13 cellular contexts compared by ENCODE assay signal in the genomic region with DNA sequence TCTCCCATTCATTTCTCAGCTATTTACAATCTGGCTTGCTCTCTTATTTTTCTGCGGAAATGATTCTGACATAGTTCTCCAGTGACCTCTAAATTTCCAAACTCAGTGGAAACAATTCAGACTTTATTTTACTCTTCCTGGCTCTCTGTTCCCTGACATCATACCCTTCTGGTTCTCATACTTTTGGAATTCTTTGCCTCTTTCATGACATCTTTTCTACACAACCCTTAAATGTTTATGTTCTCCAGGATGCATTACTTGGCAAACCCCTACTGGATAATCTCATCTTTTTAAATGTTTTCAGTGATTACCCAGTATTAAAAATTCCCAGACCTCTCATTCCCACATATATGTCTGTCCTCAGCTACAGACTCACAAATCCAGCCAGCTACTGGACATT. TPM values are rescaled to one million over a fixed set of nuclear protein-coding genes. Genes with fewer than 3 reads are reported as not detected.
DNase-seq lines count a peak whose midpoint lies in the region; ATAC-seq and TF ChIP-seq lines count a peak whose summit lies in the region.
"Had no signal": no experiment of that assay in that cellular context is flagged by ENCODE, and none has a peak within 500 bp of the region (broad histone marks: within the 10 kb centered on the region; RNA-seq: fewer than 3 reads in every experiment).

No MANE protein-coding gene starts in this region.

- no peaks in the 10 kb centered on the region for H3K36me3 Mint-ChIP-seq in stimulated activated naive B cell treated with anti-CD40 and anti-IgM and Interleukin-4, amounts not matched to agents 10 μg/mL and 1 μg/mL and 100 μg/mL, for 72 hours
- H3K36me3 Mint-ChIP-seq: memory B cell had no signal

- 50 to 90% (median 72%) methylated on average over 1 of the region's 1 CpG for WGBS in stomach, 5 donors

- TF ChIP-seq CTCF in choroid plexus epithelial cell (conservative IDR thresholded peaks at IDR 0.05; ENCODE audit: low read depth, low read length) (no peak), right atrium auricular region (IDR thresholded peaks at IDR 0.05) (no peak), stomach (IDR thresholded peaks at IDR 0.05) (no peak)

- DNase-seq in GM04503 (ENCODE audit: low read depth): peak; percentile 84
- DNase-seq in choroid plexus epithelial cell (ENCODE audit: low read depth): peak; percentile 88
- no peak for DNase-seq in right atrium auricular region (ENCODE audit: low spot score)
- no peak for DNase-seq in stomach
- no peak for DNase-seq in stimulated activated naive B cell treated with anti-CD40 and anti-IgM and Interleukin-4, amounts not matched to agents 10 μg/mL and 1 μg/mL and 100 μg/mL, for 72 hours
- DNase-seq in nucleus accumbens (lab: John Stamatoyannopoulos, UW): no peak
- DNase-seq: NCI-H1092, NCI-H526 had no signal

- H3K36me3 ChIP-seq in right atrium auricular region: no peaks in the 10 kb centered on the region
- no peaks in the 10 kb centered on the region for H3K36me3 ChIP-seq in stomach
- H3K36me3 ChIP-seq: SJSA1 had no signal

- ATAC-seq in GM18502 (IDR thresholded peaks at IDR 0.05; ENCODE audit: poor library complexity, unreplicated experiment) (no peak), GM19397 (IDR thresholded peaks at IDR 0.05; ENCODE audit: unreplicated experiment) (no peak)
- no peak for ATAC-seq in stimulated activated naive B cell treated with anti-CD40 and anti-IgM and Interleukin-4, amounts not matched to agents 10 μg/mL and 1 μg/mL and 100 μg/mL, for 72 hours (replicated peaks)
- ATAC-seq: activated CD4-positive, CD25-positive, alpha-beta regulatory T cell treated with anti-CD3 and anti-CD28 coated beads, Interleukin-2, amount 50 U/mL, for 24 hours had no signal

- H3K4me1 ChIP-seq in right atrium auricular region (peaks cover 0 to 10% of the 10 kb centered on the region in 2 donors), stomach (peaks cover 0 to 23% (median 10%) of the 10 kb centered on the region in 4 donors)
- H3K4me1 ChIP-seq: SJSA1 had no signal

- no peaks in the 10 kb centered on the region for H3K27me3 Mint-ChIP-seq in stimulated activated naive B cell treated with anti-CD40 and anti-IgM and Interleukin-4, amounts not matched to agents 10 μg/mL and 1 μg/mL and 100 μg/mL, for 72 hours

- H3K27ac ChIP-seq in right atrium auricular region (peak overlapping the region; percentile 67 to 78), stomach (peak overlapping the region in 4 of 5 donors; percentile 18 to 67 (median 51))
- H3K27ac ChIP-seq: SJSA1 had no signal

- no peak overlapping the region for H3K4me3 Mint-ChIP-seq in stimulated activated naive B cell treated with anti-CD40 and anti-IgM and Interleukin-4, amounts not matched to agents 10 μg/mL and 1 μg/mL and 100 μg/mL, for 72 hours
- H3K4me3 Mint-ChIP-seq: memory B cell had no signal

- H3K9me3 ChIP-seq in right atrium auricular region: no peaks in the 10 kb centered on the region
- H3K9me3 ChIP-seq in stomach: no peaks in the 10 kb centered on the region
- H3K9me3 ChIP-seq: SJSA1 had no signal

- TF ChIP-seq POLR2A in stomach (IDR thresholded peaks at IDR 0.05): no peak

- H3K9me3 Mint-ChIP-seq in stimulated activated naive B cell treated with anti-CD40 and anti-IgM and Interleukin-4, amounts not matched to agents 10 μg/mL and 1 μg/mL and 100 μg/mL, for 72 hours: no peaks in the 10 kb centered on the region
- H3K9me3 Mint-ChIP-seq: memory B cell had no signal

- H3K27me3 ChIP-seq in right atrium auricular region: no peaks in the 10 kb centered on the region
- H3K27me3 ChIP-seq in stomach: no peaks in the 10 kb centered on the region
- H3K27me3 ChIP-seq: SJSA1 had no signal

- H3K4me1 Mint-ChIP-seq in stimulated activated naive B cell treated with anti-CD40 and anti-IgM and Interleukin-4, amounts not matched to agents 10 μg/mL and 1 μg/mL and 100 μg/mL, for 72 hours: no peaks in the 10 kb centered on the region
- H3K4me1 Mint-ChIP-seq: memory B cell had no signal

- no peak for TF ChIP-seq EP300 in stomach (IDR thresholded peaks at IDR 0.05)

- no peak overlapping the region for H3K27ac Mint-ChIP-seq in stimulated activated naive B cell treated with anti-CD40 and anti-IgM and Interleukin-4, amounts not matched to agents 10 μg/mL and 1 μg/mL and 100 μg/mL, for 72 hours
- H3K27ac Mint-ChIP-seq: memory B cell had no signal

- no peak overlapping the region for H3K4me3 ChIP-seq in choroid plexus epithelial cell (ENCODE audit: low read depth, low read length)
- H3K4me3 ChIP-seq in right atrium auricular region: no peak overlapping the region
- H3K4me3 ChIP-seq in stomach: no peak overlapping the region
- H3K4me3 ChIP-seq: SJSA1 had no signal

- intact Hi-C loops in stomach (cut with DNase I; ENCODE audit: low total_unique reads): no loop called here

RNA-seq across cellular contexts. Expression of gene PLSCR4, which starts 23.9 kb away (rescaled TPM):
- total RNA-seq in right atrium auricular region (10 to 100 TPM; 22.9 to 31.5 TPM), stomach (10 to 100 TPM in 4 of 5 donors, 1 to 10 TPM in 1; 6.1 to 76.3 (median 43.2) TPM)
- polyA plus RNA-seq in stomach: 10 to 100 TPM in 2 of 3 donors, 1 to 10 TPM in 1; 7.3 to 15.0 (median 11.7) TPM

Comparison
In these comparisons a context has a peak if more than half of its experiments do, and no peak if none do; other contexts are left out.
1. DNase-seq: peak in GM04503 (single experiment) and choroid plexus epithelial cell (single experiment); none in right atrium auricular region (single experiment), stomach (single experiment), stimulated activated naive B cell treated with anti-CD40 and anti-IgM and Interleukin-4, amounts not matched to agents 10 μg/mL and 1 μg/mL and 100 μg/mL, for 72 hours (single experiment) and nucleus accumbens (0 of 56).